ENCODE assay signal across 9 cellular contexts in the genomic region with DNA sequence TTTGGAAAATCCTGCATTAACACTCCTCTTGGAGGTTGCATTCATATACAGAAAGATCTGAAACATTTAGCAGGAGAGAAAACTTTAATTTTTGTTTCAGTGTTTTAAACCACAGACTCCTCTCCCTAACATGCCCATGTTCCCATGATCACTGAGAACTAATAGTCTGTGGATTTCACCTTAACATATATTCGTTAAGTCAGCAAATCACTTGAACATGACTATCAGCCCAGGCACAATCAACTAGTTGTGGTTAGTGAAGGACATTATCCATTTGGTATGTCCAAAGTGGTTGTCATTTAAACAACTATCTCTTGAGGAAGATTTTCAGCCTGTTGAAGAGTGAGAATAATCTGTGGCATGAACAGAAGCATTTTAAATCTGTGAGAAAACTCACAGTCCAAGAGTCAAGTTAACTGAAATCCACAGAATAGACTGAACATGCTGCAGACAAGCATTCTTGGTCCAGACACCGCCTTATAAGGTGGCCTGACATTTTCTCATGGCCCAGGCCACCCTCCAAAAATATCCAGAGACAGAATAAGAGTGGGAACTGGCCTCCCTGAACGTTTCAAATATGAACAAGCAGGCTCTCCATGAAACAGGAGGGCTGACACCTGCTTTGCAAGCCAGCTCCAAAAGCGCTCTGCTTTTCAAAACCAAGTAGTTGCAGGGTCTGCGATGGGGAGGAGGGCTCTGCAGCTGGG. TPM values are rescaled to one million over a fixed set of nuclear protein-coding genes. Genes with fewer than 3 reads are reported as not detected.
"Had no signal": no experiment of that assay in that cellular context is flagged by ENCODE, and none has a peak within 500 bp of the region (broad histone marks: within the 10 kb centered on the region; RNA-seq: fewer than 3 reads in every experiment).

No MANE protein-coding gene starts in this region.

- H3K9ac ChIP-seq: parathyroid adenoma had no signal

- DNase-seq: activated CD4-positive, alpha-beta T cell treated with anti-CD3 and anti-CD28 coated beads for 1 hour; activated gamma-delta T cell treated with Interleukin-2 at 50 U/mL for 16 hours had no signal

- H3K36me3 ChIP-seq: colonic mucosa had no signal

- H3K4me1 ChIP-seq: colonic mucosa, parathyroid adenoma, upper lobe of right lung had no signal

- H3K27me3 ChIP-seq: colonic mucosa, upper lobe of right lung had no signal

- H2AFZ ChIP-seq: parathyroid adenoma had no signal

- H3K9me3 ChIP-seq: colonic mucosa, upper lobe of right lung had no signal

- H3K27ac ChIP-seq: colonic mucosa, parathyroid adenoma, upper lobe of right lung had no signal

- H3K4me3 ChIP-seq: colonic mucosa, lung, upper lobe of right lung had no signal

RNA-seq across cellular contexts. Expression of gene ADCY5, which starts 39.9 kb away (rescaled TPM):
- total RNA-seq: activated naive CD8-positive, alpha-beta T cell treated with anti-CD3 and anti-CD28 coated beads for 36 hours; activated T-cell treated with anti-CD3 and anti-CD28 coated beads, Interleukin-2, amount 50 U/mL, for 72 hours; bronchial epithelial cell had no signal
